ENCODE assay signal across 18 cellular contexts in genomic region chr14:68879321-68879781, GRCh38.
"Had no signal": no experiment of that assay in that cellular context is flagged by ENCODE, and none has a peak within 500 bp of the region (broad histone marks: within the 10 kb centered on the region; RNA-seq: fewer than 3 reads in every experiment).

No MANE protein-coding gene starts in this region.

- H3K9ac ChIP-seq: SK-N-SH had no signal

- ATAC-seq: left cardiac atrium; right cardiac atrium; stimulated activated naive B cell treated with anti-CD40 and anti-IgM and Interleukin-4, amounts not matched to agents 10 μg/mL and 1 μg/mL and 100 μg/mL, for 72 hours had no signal

- H3K27me3 ChIP-seq: breast epithelium, esophagus squamous epithelium had no signal

- H3K27ac ChIP-seq: prostate gland had no signal

- DNase-seq: activated B cell treated with CpG ODN at 0.5 μM for 24 hours; activated CD4-positive, alpha-beta memory T cell treated with anti-CD3 and anti-CD28 coated beads, Interleukin-2, amount 10 ng/mL, durations not matched to agents 7 days and 5 days; activated CD4-positive, alpha-beta T cell treated with anti-CD3 and anti-CD28 coated beads for 4 hours; activated CD8-positive, alpha-beta memory T cell treated with anti-CD3 and anti-CD28 coated beads, Interleukin-2, amount 50 U/mL, for 48 hours; activated gamma-delta T cell; activated T-cell treated with anti-CD3 and anti-CD28 coated beads, Interleukin-2, amount 50 U/mL, for 48 hours; cerebellar nuclear complex; effector memory CD4-positive, alpha-beta T cell; esophagus squamous epithelium; left cardiac atrium; midbrain; right cardiac atrium; SK-N-SH; stimulated activated CD4-positive, alpha-beta T cell treated with anti-CD3 and anti-CD28 coated beads, Interleukin-4, amount 100 ng/mL, for 4 hours; stimulated activated naive B cell treated with anti-CD40 and anti-IgM and Interleukin-4, amounts not matched to agents 10 μg/mL and 1 μg/mL and 100 μg/mL, for 72 hours; trophoblast cell had no signal

- H3K4me3 ChIP-seq: breast epithelium, esophagus squamous epithelium, prostate gland had no signal

- H3K4me1 ChIP-seq: breast epithelium, prostate gland had no signal

- H3K9me3 ChIP-seq: breast epithelium, esophagus squamous epithelium, prostate gland, SK-N-SH had no signal
